ENCODE assay signal across 9 cellular contexts in the genomic region with DNA sequence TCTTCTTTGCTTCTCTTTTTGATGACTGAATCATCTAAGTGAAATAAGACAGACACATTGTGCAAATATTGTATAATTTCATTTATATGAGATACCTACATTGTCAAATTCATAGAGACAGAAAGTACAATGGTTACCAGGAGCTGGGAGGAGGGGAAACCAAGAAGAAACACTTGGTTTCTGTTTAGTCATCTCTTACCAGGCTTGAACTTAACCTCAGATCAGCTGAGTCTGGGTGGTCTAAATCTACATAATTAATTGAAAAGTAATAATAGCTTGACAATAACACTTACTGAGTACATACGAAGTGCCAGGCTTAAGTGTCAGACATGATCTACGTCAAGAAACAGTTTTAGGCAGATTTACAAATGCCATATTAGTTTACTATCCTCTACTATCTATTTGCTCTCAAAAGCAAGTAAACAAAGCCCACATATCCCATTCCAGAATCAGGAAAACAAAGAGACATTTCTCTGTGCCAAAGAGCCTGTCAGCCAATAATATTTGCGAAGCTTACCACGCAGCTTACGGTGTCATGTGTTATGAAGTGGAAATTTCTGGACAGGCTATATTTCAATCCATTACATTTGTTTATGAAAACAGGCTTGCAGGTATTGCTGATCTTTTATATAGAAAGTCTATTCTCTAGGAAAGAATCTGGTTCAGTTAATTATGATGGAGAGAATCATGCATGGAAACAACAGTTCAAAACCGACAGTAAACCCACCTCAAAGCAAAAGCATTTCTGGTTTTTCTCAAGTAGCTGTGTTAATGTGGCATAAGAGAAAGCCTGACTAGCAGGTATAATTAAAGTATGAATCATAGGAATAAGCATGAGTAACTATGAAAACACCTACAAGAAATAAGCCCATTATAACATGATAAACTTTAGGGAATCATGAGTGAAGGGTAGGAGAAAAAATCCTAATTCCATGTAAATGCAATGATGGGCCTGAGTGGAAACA. TPM values are rescaled to one million over a fixed set of nuclear protein-coding genes. Genes with fewer than 3 reads are reported as not detected.
A peak's percentile ranks its signal among the peaks of the same experiment; 100 is the strongest.
DNase-seq lines count a peak whose midpoint lies in the region; ATAC-seq and TF ChIP-seq lines count a peak whose summit lies in the region.
"Had no signal": no experiment of that assay in that cellular context is flagged by ENCODE, and none has a peak within 500 bp of the region (broad histone marks: within the 10 kb centered on the region; RNA-seq: fewer than 3 reads in every experiment).

No MANE protein-coding gene starts in this region.

- WGBS in gastroesophageal sphincter (ENCODE audit: low coverage in 1 of 2), 2 donors: 32 to 38% methylated on average over 6 of the region's 6 CpGs

- no peak overlapping the region for H3K4me3 Mint-ChIP-seq in nephron progenitor cell
- no peak overlapping the region for H3K4me3 Mint-ChIP-seq in T-cell

- H3K27me3 Mint-ChIP-seq in nephron progenitor cell (ENCODE audit: low read depth, poor library complexity): peaks cover 4% of the 10 kb centered on the region
- peaks cover 27 to 29% of the 10 kb centered on the region in 2 donors for H3K27me3 Mint-ChIP-seq in T-cell
- H3K27me3 Mint-ChIP-seq: naive B cell had no signal

- H3K36me3 Mint-ChIP-seq in nephron progenitor cell (ENCODE audit: low read depth): no peaks in the 10 kb centered on the region
- no peaks in the 10 kb centered on the region for H3K36me3 Mint-ChIP-seq in T-cell
- H3K36me3 Mint-ChIP-seq: naive B cell had no signal

- TF ChIP-seq POLR2A in gastroesophageal sphincter (IDR thresholded peaks at IDR 0.05): no peak

- ATAC-seq in GM21529 (IDR thresholded peaks at IDR 0.05; ENCODE audit: unreplicated experiment) (peak; percentile 35), HG03565 (IDR thresholded peaks at IDR 0.05; ENCODE audit: unreplicated experiment) (peak; percentile 27), gastroesophageal sphincter (no peak), T-cell (replicated peaks in 1 of 4) (no peak)

- CTCF ChIA-PET in T-cell (lab: Charles Lee): no interaction called here

- no peaks in the 10 kb centered on the region for H3K36me3 ChIP-seq in gastroesophageal sphincter

- peaks cover 34% of the 10 kb centered on the region for H3K4me1 Mint-ChIP-seq in nephron progenitor cell
- H3K4me1 Mint-ChIP-seq in T-cell: peaks cover 15 to 29% (median 23%) of the 10 kb centered on the region in 3 donors

- H3K4me3 ChIP-seq in gastroesophageal sphincter: no peak overlapping the region

- H3K9me3 ChIP-seq in gastroesophageal sphincter: no peaks in the 10 kb centered on the region

- POLR2A ChIA-PET in T-cell (lab: Charles Lee): no interaction called here

- no peak for TF ChIP-seq EP300 in gastroesophageal sphincter (IDR thresholded peaks at IDR 0.05)

- peak; percentile 28 for DNase-seq in ELR (ENCODE audit: low read depth)
- no peak for DNase-seq in activated CD4-positive, alpha-beta T cell treated with anti-CD3 and anti-CD28 coated beads, Interleukin-2, amount 50 U/mL, for 4 hours
- no peak for DNase-seq in nephron progenitor cell
- DNase-seq in T-cell: no peak
- no peak for DNase-seq in stimulated activated CD4-positive, alpha-beta T cell treated with anti-CD3 and anti-CD28 coated beads, Interleukin-12 subunit alpha, Interleukin-12 subunit beta, amount 100 ng/mL, for 4 hours

- peak overlapping the region in 3 of 4 donors; percentile 7 to 49 (median 40) for H3K27ac ChIP-seq in gastroesophageal sphincter

- H3K27ac Mint-ChIP-seq in nephron progenitor cell: no peak overlapping the region
- H3K27ac Mint-ChIP-seq in T-cell: no peak overlapping the region

- no peaks in the 10 kb centered on the region for H3K27me3 ChIP-seq in gastroesophageal sphincter

- TF ChIP-seq CTCF in gastroesophageal sphincter (IDR thresholded peaks at IDR 0.05) (no peak), nephron progenitor cell (IDR thresholded peaks at IDR 0.05) (no peak)

- peaks cover 0 to 41% (median 3%) of the 10 kb centered on the region in 3 donors for H3K4me1 ChIP-seq in gastroesophageal sphincter

- H3K9me3 Mint-ChIP-seq in nephron progenitor cell: no peaks in the 10 kb centered on the region
- peaks cover 0 to 5% (median 0%) of the 10 kb centered on the region in 3 donors for H3K9me3 Mint-ChIP-seq in T-cell
- H3K9me3 Mint-ChIP-seq: naive B cell had no signal

RNA-seq across cellular contexts. Expression of a gene that starts 2.7 kb away (rescaled TPM):
- total RNA-seq in gastroesophageal sphincter (10 to 100 TPM in 2 of 4 donors, 1 to 10 TPM in 2; 6.3 to 29.1 (median 9.9) TPM), T-cell (under 1 TPM; 0.13 to 0.82 (median 0.49) TPM)

Comparison
In these comparisons a context has a peak if more than half of its experiments do, and no peak if none do; other contexts are left out.
1. ATAC-seq: peak in GM21529 (single experiment) and HG03565 (single experiment); none in gastroesophageal sphincter (single experiment) and T-cell (0 of 4).
2. RNA of a gene that starts 2.7 kb away (total RNA-seq): 6.3 to 29.1 TPM in gastroesophageal sphincter; 0.13 to 0.82 TPM in T-cell; every median in the first group is over 4 times any median in the second.